In the genomic region with DNA sequence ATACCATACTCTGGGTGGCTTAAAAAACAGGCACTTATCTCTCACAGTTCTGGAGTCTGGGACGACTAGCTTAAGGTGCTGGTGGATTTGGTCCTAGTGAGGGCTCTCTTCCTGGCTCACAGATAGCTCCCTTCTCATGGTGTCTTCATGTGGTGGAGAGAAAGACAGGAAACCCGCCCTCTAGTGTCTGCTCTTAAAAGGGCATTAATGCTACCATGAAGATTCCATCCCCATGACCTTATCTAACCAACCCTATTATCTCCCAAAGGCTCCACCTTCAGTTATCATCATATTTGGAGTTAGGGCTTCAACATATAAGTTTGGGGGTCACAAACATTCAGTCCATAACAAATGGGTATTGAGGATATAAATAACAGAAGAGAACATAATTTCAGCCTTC, we compare ENCODE assay signal across 8 cellular contexts.
DNase-seq lines count a peak whose midpoint lies in the region; ATAC-seq and TF ChIP-seq lines count a peak whose summit lies in the region.

No MANE protein-coding gene starts in this region.

- H3K27me3 Mint-ChIP-seq in stimulated activated naive CD8-positive, alpha-beta T cell treated with anti-CD3 and anti-CD28 coated beads, Interleukin-15, amount 100 ng/mL, for 72 hours: no peaks in the 10 kb centered on the region

- no peak overlapping the region for H3K4me3 Mint-ChIP-seq in stimulated activated naive CD8-positive, alpha-beta T cell treated with anti-CD3 and anti-CD28 coated beads, Interleukin-15, amount 100 ng/mL, for 72 hours

- H3K27ac Mint-ChIP-seq in stimulated activated naive CD8-positive, alpha-beta T cell treated with anti-CD3 and anti-CD28 coated beads, Interleukin-15, amount 100 ng/mL, for 72 hours: no peak overlapping the region

- peak; percentile 61; the same call in 1 of the 2 replicates for TF ChIP-seq CTCF in GM12875 (IDR thresholded peaks at IDR 0.05; ENCODE audit: borderline replicate concordance, insufficient read depth, low read depth, low read length)

- no peaks in the 10 kb centered on the region for H3K4me1 Mint-ChIP-seq in stimulated activated naive CD8-positive, alpha-beta T cell treated with anti-CD3 and anti-CD28 coated beads, Interleukin-15, amount 100 ng/mL, for 72 hours

- ATAC-seq in HG02759 (IDR thresholded peaks at IDR 0.05; ENCODE audit: unreplicated experiment) (peak; percentile 89), HG02970 (IDR thresholded peaks at IDR 0.05; ENCODE audit: low FRiP score, unreplicated experiment) (no peak)
- ATAC-seq in stimulated activated naive CD8-positive, alpha-beta T cell treated with anti-CD3 and anti-CD28 coated beads, Interleukin-15, amount 100 ng/mL, for 72 hours: no peak

- DNase-seq in OCI-M1 (lab: John Stamatoyannopoulos, UW): peak; percentile 71
- DNase-seq in iris pigment epithelial cell (ENCODE audit: low read depth): peak; percentile 14
- no peak for DNase-seq in central memory CD4-positive, alpha-beta T cell
- DNase-seq in stimulated activated naive CD8-positive, alpha-beta T cell treated with anti-CD3 and anti-CD28 coated beads, Interleukin-15, amount 100 ng/mL, for 72 hours: no peak
- DNase-seq in COR-L47 (lab: John Stamatoyannopoulos, UW): no peak

- H3K4me3 ChIP-seq in GM12875 (ENCODE audit: low read depth, low read length): no peak overlapping the region

- H3K9me3 Mint-ChIP-seq in stimulated activated naive CD8-positive, alpha-beta T cell treated with anti-CD3 and anti-CD28 coated beads, Interleukin-15, amount 100 ng/mL, for 72 hours: no peaks in the 10 kb centered on the region

Comparison
In these comparisons a context has a peak if more than half of its experiments do, and no peak if none do; other contexts are left out.
1. DNase-seq: peak in OCI-M1 (single experiment) and iris pigment epithelial cell (single experiment); none in central memory CD4-positive, alpha-beta T cell (single experiment), stimulated activated naive CD8-positive, alpha-beta T cell treated with anti-CD3 and anti-CD28 coated beads, Interleukin-15, amount 100 ng/mL, for 72 hours (0 of 2) and COR-L47 (single experiment).